In the genomic region with DNA sequence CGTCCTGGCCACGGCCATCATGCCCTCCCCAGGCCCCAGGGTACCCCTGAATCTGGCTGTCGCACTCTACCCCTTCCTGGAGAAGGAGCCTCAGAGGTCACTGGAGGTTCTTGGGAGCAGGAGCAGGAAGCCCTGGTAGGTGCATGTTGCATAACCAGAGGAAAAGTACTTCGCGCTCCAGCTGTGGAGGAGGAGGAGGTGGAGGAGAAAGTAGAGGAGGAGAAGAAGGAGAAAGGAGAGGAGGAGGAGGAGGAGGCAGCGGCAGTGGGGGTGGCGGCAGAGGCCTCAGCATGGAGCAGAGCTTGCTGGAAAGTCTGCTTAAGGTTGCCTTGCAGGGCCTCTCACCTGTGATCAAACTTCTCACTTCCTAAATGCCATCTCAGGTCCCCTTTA, we compare ENCODE assay signal across 9 cellular contexts.
DNase-seq lines count a peak whose midpoint lies in the region; ATAC-seq and TF ChIP-seq lines count a peak whose summit lies in the region.
"Had no signal": no experiment of that assay in that cellular context is flagged by ENCODE, and none has a peak within 500 bp of the region (broad histone marks: within the 10 kb centered on the region; RNA-seq: fewer than 3 reads in every experiment).

No MANE protein-coding gene starts in this region.

- H3K9me3 ChIP-seq in Panc1 (ENCODE audit: control insufficient read depth, insufficient read depth, low read depth, low read length): no peaks in the 10 kb centered on the region
- H3K9me3 ChIP-seq in esophagus (ENCODE audit: control insufficient read depth in 2 of 2, insufficient read depth in 1 of 2, low read depth in 1 of 2, low read length in 1 of 2): peaks cover 0 to 2% of the 10 kb centered on the region in 2 donors

- CTCF ChIA-PET in Panc1 (lab: Charles Lee): interaction anchor here (1.1 to 1.7 kb wide), 3 partner anchors 20 to 73 kb away, joined by 3 to 9 read pairs (median 4); no protein-coding TSS in a partner anchor

- no TSS peak for BruUV-seq in Panc1 (replicated peaks; lab: Mats Ljungman, UMichigan)

- 66 to 70% methylated on average over 7 of the region's 7 CpGs for WGBS in esophagus, 2 donors

- H3K27ac Mint-ChIP-seq in CD14-positive monocyte: peak overlapping the region in 4 of 7 donors; percentile 13 to 84 (median 50)

- peaks cover 3 to 12% (median 8%) of the 10 kb centered on the region in 3 donors for H3K27me3 Mint-ChIP-seq in CD14-positive monocyte (ENCODE audit: low read depth in 3 of 3)
- H3K27me3 Mint-ChIP-seq: CD4-positive, CD25-positive, alpha-beta regulatory T cell had no signal

- H3K4me1 ChIP-seq in Panc1 (ENCODE audit: control insufficient read depth, insufficient read depth, low read length) (peaks cover 70% of the 10 kb centered on the region), esophagus (ENCODE audit: control insufficient read depth in 2 of 2, insufficient read depth in 2 of 2, low read length in 1 of 2) (peaks cover 17 to 57% of the 10 kb centered on the region in 2 donors)

- intact Hi-C loops in CD14-positive monocyte (cut with micrococcal nuclease) (no loop called here), Panc1 (cut with micrococcal nuclease; ENCODE audit: unreplicated experiment) (loop anchor here (5.0 kb wide), 1 partner anchor 59 kb away; a partner anchor contains a TSS)

- in situ Hi-C loops in Panc1 (cut with HindIII; ENCODE audit: low pct_unique_long_range_greater_than_20kb, low sequenced_read_pairs): no loop called here

- POLR2A ChIA-PET in Panc1 (lab: Charles Lee): no interaction called here

- H3K36me3 ChIP-seq in Panc1 (ENCODE audit: control insufficient read depth, insufficient read depth, low read length) (no peaks in the 10 kb centered on the region), esophagus (ENCODE audit: control insufficient read depth in 2 of 2, insufficient read depth in 2 of 2, low read length in 1 of 2) (peaks cover 0 to 29% of the 10 kb centered on the region in 2 donors)

- no peaks in the 10 kb centered on the region for H3K9me3 Mint-ChIP-seq in CD14-positive monocyte
- H3K9me3 Mint-ChIP-seq: CD4-positive, CD25-positive, alpha-beta regulatory T cell had no signal

- DNase-seq in CD14-positive monocyte (ENCODE audit: low spot score) (no peak), Panc1 (ENCODE audit: low read depth, low spot score) (no peak), omental fat pad (ENCODE audit: low spot score) (no peak), NCI-H345 treated with DMSO at 0.1 percent for 48 hours (lab: John Stamatoyannopoulos, UW; ENCODE audit: unreplicated experiment) (no peak)
- DNase-seq in activated CD8-positive, alpha-beta memory T cell treated with anti-CD3 and anti-CD28 coated beads, Interleukin-2, amount 50 U/mL, for 4 hours: no peak
- no peak for DNase-seq in stimulated activated CD4-positive, alpha-beta T cell treated with anti-CD3 and anti-CD28 coated beads, Interleukin-15, amount 100 ng/mL, for 24 hours
- DNase-seq in stimulated activated naive CD8-positive, alpha-beta T cell treated with anti-CD3 and anti-CD28 coated beads, Interleukin-15, Interleukin-2, amounts not matched to agents 100 U/mL and 50 U/mL, for 24 hours: no peak

- H3K4me3 Mint-ChIP-seq in CD14-positive monocyte: no peak overlapping the region

- H3K27ac ChIP-seq in Panc1 (ENCODE audit: low read length): peak overlapping the region; percentile 92
- peak overlapping the region; percentile 85 to 92 for H3K27ac ChIP-seq in esophagus (ENCODE audit: low read depth in 2 of 2, low read length in 1 of 2)

- peaks cover 30% of the 10 kb centered on the region for H3K4me1 Mint-ChIP-seq in CD14-positive monocyte

- no peak for TF ChIP-seq CTCF in CD14-positive monocyte (IDR thresholded peaks at IDR 0.05)
- TF ChIP-seq CTCF in Panc1 (IDR thresholded peaks at IDR 0.05): no peak
- no peak for TF ChIP-seq CTCF in omental fat pad (IDR thresholded peaks at IDR 0.05)

- no peak overlapping the region for H3K4me3 ChIP-seq in Panc1 (ENCODE audit: low read depth in 2 of 2, low read length in 2 of 2)
- H3K4me3 ChIP-seq in esophagus (ENCODE audit: low read depth in 1 of 2, low read length in 2 of 2): no peak overlapping the region

- H3K36me3 Mint-ChIP-seq in CD14-positive monocyte: peaks cover 0 to 11% of the 10 kb centered on the region in 2 donors
- H3K36me3 Mint-ChIP-seq: CD4-positive, CD25-positive, alpha-beta regulatory T cell had no signal

- ATAC-seq in Panc1: peak; percentile 2; the same call in 1 of the 2 replicates
- ATAC-seq in omental fat pad (ENCODE audit: low FRiP score): peak; percentile 25
- ATAC-seq in stimulated activated naive CD8-positive, alpha-beta T cell treated with anti-CD3 and anti-CD28 coated beads, Interleukin-15, Interleukin-2, amounts not matched to agents 100 U/mL and 50 U/mL, for 24 hours: no peak

- H3K27me3 ChIP-seq in Panc1 (ENCODE audit: control insufficient read depth, insufficient read depth, low read length) (no peaks in the 10 kb centered on the region), esophagus (ENCODE audit: control insufficient read depth in 1 of 2, insufficient read depth in 2 of 2, low read length in 2 of 2) (no peaks in the 10 kb centered on the region)
